In genomic region chr13:41150058-41150457, GRCh38 we compare ENCODE assay signal across 15 cellular contexts. TPM values are rescaled to one million over a fixed set of nuclear protein-coding genes. Genes with fewer than 3 reads are reported as not detected.
DNase-seq lines count a peak whose midpoint lies in the region; ATAC-seq and TF ChIP-seq lines count a peak whose summit lies in the region.
"Had no signal": no experiment of that assay in that cellular context is flagged by ENCODE, and none has a peak within 500 bp of the region (broad histone marks: within the 10 kb centered on the region; RNA-seq: fewer than 3 reads in every experiment).

No MANE protein-coding gene starts in this region.

- no peak for TF ChIP-seq POLR2A in breast epithelium (IDR thresholded peaks at IDR 0.05)

- no peak overlapping the region for H3K27ac ChIP-seq in mammary epithelial cell (ENCODE audit: insufficient read depth, low read depth, low read length)
- no peak overlapping the region for H3K27ac ChIP-seq in breast epithelium
- H3K27ac ChIP-seq: BLaER1 treated with 17β-estradiol and CSF1 and Interleukin-3, amounts not matched to agents 10 nM and 100 nM had no signal

- H3K4me1 ChIP-seq in mammary epithelial cell (ENCODE audit: insufficient read depth, low read length) (peaks cover 13% of the 10 kb centered on the region), breast epithelium (no peaks in the 10 kb centered on the region)
- H3K4me1 ChIP-seq: BLaER1 treated with 17β-estradiol and CSF1 and Interleukin-3, amounts not matched to agents 10 nM and 100 nM had no signal

- TF ChIP-seq CTCF in mammary epithelial cell (conservative IDR thresholded peaks at IDR 0.05 in 1 of 2, IDR thresholded peaks at IDR 0.05 in 1 of 2; ENCODE audit: extremely low read depth in 1 of 2, insufficient read depth in 1 of 2, low read depth in 1 of 2, low read length in 2 of 2): no peak
- TF ChIP-seq CTCF in breast epithelium (IDR thresholded peaks at IDR 0.05): no peak
- TF ChIP-seq CTCF in epithelial cell of esophagus (IDR thresholded peaks at IDR 0.05; ENCODE audit: insufficient read depth, low read depth, low read length, missing control alignments): no peak
- no peak for TF ChIP-seq CTCF in progenitor cell of endocrine pancreas (IDR thresholded peaks at IDR 0.05; ENCODE audit: unreplicated experiment)

- no peak overlapping the region for H3K4me3 ChIP-seq in mammary epithelial cell (replicated peaks in 1 of 3; ENCODE audit: insufficient read depth in 1 of 3, low read depth in 2 of 3, low read length in 3 of 3)
- H3K4me3 ChIP-seq in breast epithelium: no peak overlapping the region
- H3K4me3 ChIP-seq in epithelial cell of esophagus (ENCODE audit: low read length): no peak overlapping the region

- H3K36me3 Mint-ChIP-seq in progenitor cell of endocrine pancreas (ENCODE audit: insufficient read depth): peaks cover 45% of the 10 kb centered on the region

- H4K20me1 ChIP-seq in mammary epithelial cell (ENCODE audit: insufficient read depth, low read length): no peaks in the 10 kb centered on the region
- H4K20me1 ChIP-seq: BLaER1 treated with 17β-estradiol and CSF1 and Interleukin-3, amounts not matched to agents 10 nM and 100 nM had no signal

- DNase-seq in mammary epithelial cell (peak; percentile 54), breast epithelium (ENCODE audit: low spot score in 2 of 2) (no peak), astrocyte of the hippocampus (ENCODE audit: low read depth, low spot score) (peak; percentile 55), epithelial cell of esophagus (ENCODE audit: low read depth) (peak; percentile 50), progenitor cell of endocrine pancreas (ENCODE audit: low spot score, unreplicated experiment) (no peak), EL (no peak), NCI-H526 treated with DMSO at 0.1 percent for 48 hours (lab: John Stamatoyannopoulos, UW) (no peak)
- DNase-seq: Calu3; CD8-positive, alpha-beta T cell; GDM1; H9; KG1 had no signal

- H3K27me3 ChIP-seq in mammary epithelial cell (ENCODE audit: insufficient read depth, low read length) (no peaks in the 10 kb centered on the region), breast epithelium (no peaks in the 10 kb centered on the region)
- H3K27me3 ChIP-seq: BLaER1 treated with 17β-estradiol and CSF1 and Interleukin-3, amounts not matched to agents 10 nM and 100 nM had no signal

- intact Hi-C loops in mammary epithelial cell (cut with micrococcal nuclease): no loop called here
- intact Hi-C loops in breast epithelium (cut with DNase I; ENCODE audit: low total_unique reads): no loop called here

- dilution Hi-C loops in mammary epithelial cell (cut with HindIII; ENCODE audit: low sequenced_read_pairs): no loop called here

- BruUV-seq in mammary epithelial cell (replicated peaks; lab: Mats Ljungman, UMichigan): no TSS peak

- H3K36me3 ChIP-seq in mammary epithelial cell (ENCODE audit: insufficient read depth, low read length) (no peaks in the 10 kb centered on the region), breast epithelium (no peaks in the 10 kb centered on the region)

- peak overlapping the region; percentile 74 for H3K27ac Mint-ChIP-seq in progenitor cell of endocrine pancreas
- H3K27ac Mint-ChIP-seq: B cell; CD8-positive, alpha-beta T cell; H9 had no signal

- no peaks in the 10 kb centered on the region for H3K27me3 Mint-ChIP-seq in progenitor cell of endocrine pancreas
- H3K27me3 Mint-ChIP-seq: B cell had no signal

- in situ Hi-C loops in mammary epithelial cell (cut with MboI; ENCODE audit: low sequenced_read_pairs in 2 of 2): no loop called here

- H3K9me3 Mint-ChIP-seq in progenitor cell of endocrine pancreas (ENCODE audit: low read depth): peaks cover 63% of the 10 kb centered on the region

- H3K9me3 ChIP-seq in mammary epithelial cell (replicated peaks; ENCODE audit: insufficient read depth, low read length) (peaks cover 41% of the 10 kb centered on the region), breast epithelium (peaks cover 29 to 50% of the 10 kb centered on the region in 2 donors)

- H3K4me3 Mint-ChIP-seq in progenitor cell of endocrine pancreas (ENCODE audit: low read depth): no peak overlapping the region
- H3K4me3 Mint-ChIP-seq: B cell; CD8-positive, alpha-beta T cell; H9 had no signal

- H3K4me1 Mint-ChIP-seq in progenitor cell of endocrine pancreas (ENCODE audit: low read depth): no peaks in the 10 kb centered on the region
- H3K4me1 Mint-ChIP-seq: B cell had no signal

- CTCF ChIA-PET in mammary epithelial cell (lab: Charles Lee; ENCODE audit: low non-redundant PET): no interaction called here

- no peak overlapping the region for H2AFZ ChIP-seq in mammary epithelial cell (ENCODE audit: low read depth, low read length)

- no peak overlapping the region for H3K9ac ChIP-seq in mammary epithelial cell (ENCODE audit: insufficient read depth, low read length)
- H3K9ac ChIP-seq: BLaER1 treated with 17β-estradiol and CSF1 and Interleukin-3, amounts not matched to agents 10 nM and 100 nM had no signal

- H3K4me2 ChIP-seq in mammary epithelial cell (ENCODE audit: insufficient read depth, low read depth, low read length): no peak overlapping the region
- H3K4me2 ChIP-seq: BLaER1 treated with 17β-estradiol and CSF1 and Interleukin-3, amounts not matched to agents 10 nM and 100 nM had no signal

- H3K79me2 ChIP-seq in mammary epithelial cell (ENCODE audit: insufficient read depth, low read length): no peaks in the 10 kb centered on the region

- 64% methylated on average over 2 of the region's 2 CpGs for WGBS in mammary epithelial cell (ENCODE audit: low coverage, missing lambda C conversion rate)

- ATAC-seq in HG03045 (IDR thresholded peaks at IDR 0.05; ENCODE audit: unreplicated experiment): no peak
- ATAC-seq: CD8-positive, alpha-beta T cell had no signal

RNA-seq across cellular contexts. Expression of gene KBTBD6, which starts 17.5 kb away (rescaled TPM):
- total RNA-seq in mammary epithelial cell (10 to 100 TPM in 1 of 2 donors, 1 to 10 TPM in 1; 8.2 to 11.2 TPM), breast epithelium (1 to 10 TPM; 4.6 to 10.0 (median 8.2) TPM), progenitor cell of endocrine pancreas (11.1 and 12.5 TPM in 2 replicates)
- polyA plus RNA-seq in mammary epithelial cell: 6.9 TPM
- 30.0 TPM for polyA minus RNA-seq in mammary epithelial cell

RNA-seq across cellular contexts. Expression of gene KBTBD7, which starts 44.3 kb away (rescaled TPM):
- total RNA-seq in mammary epithelial cell (1 to 10 TPM; 4.3 to 7.2 TPM), breast epithelium (10 to 100 TPM in 1 of 3 donors, 1 to 10 TPM in 2; 5.4 to 15.5 (median 7.9) TPM), progenitor cell of endocrine pancreas (12.0 and 14.4 TPM in 2 replicates)
- polyA plus RNA-seq in mammary epithelial cell: 4.1 TPM
- 2.5 TPM for polyA minus RNA-seq in mammary epithelial cell

Comparison
In these comparisons a context has a peak if more than half of its experiments do, and no peak if none do; other contexts are left out.
1. DNase-seq: peak in mammary epithelial cell (single experiment), astrocyte of the hippocampus (single experiment) and epithelial cell of esophagus (single experiment); none in breast epithelium (0 of 2), progenitor cell of endocrine pancreas (single experiment), EL (single experiment) and NCI-H526 treated with DMSO at 0.1 percent for 48 hours (single experiment).